8 cellular contexts compared by ENCODE assay signal in the genomic region with DNA sequence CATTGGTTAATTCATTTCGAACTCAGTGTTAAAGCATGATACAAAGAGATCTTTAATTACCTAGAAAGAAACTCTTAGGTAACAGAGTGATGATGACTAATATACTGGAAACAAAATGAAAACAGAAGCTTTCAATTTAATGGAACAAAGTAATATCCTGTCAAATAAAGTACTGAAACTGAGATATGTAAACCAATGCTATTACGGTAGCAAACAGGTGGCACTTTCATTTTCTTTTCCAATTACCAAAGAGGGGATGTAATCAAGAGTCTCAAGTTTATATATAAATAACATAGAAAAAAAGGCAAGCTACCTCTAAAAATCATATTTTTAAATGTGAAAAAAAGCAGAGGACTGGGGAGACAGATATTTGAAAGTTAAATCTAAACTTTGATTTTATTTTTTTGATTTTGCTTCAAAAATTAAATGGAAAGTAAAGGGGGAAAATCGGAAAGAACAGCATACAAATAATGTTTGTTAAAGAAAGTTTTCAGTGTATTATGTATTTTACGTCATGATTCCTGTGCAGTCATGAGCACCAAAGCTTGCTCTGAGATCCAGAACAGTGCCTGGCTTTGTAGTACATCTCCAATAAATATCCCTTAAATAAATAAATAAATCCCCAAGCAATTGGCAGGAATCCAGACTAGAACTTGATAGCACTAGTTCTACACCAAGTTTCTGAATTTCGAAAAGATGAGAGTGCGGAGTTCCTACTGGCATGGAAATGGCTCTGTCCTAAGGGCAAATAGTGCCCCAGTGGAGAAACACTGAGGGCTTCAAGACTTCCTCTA. TPM values are rescaled to one million over a fixed set of nuclear protein-coding genes. Genes with fewer than 3 reads are reported as not detected.
DNase-seq lines count a peak whose midpoint lies in the region; ATAC-seq and FAIRE-seq lines count a peak whose summit lies in the region.

No MANE protein-coding gene starts in this region.

- peak; percentile 43 for DNase-seq in NCI-H2029 treated with DMSO at 0.1 percent for 48 hours (lab: John Stamatoyannopoulos, UW)
- DNase-seq in NCI-H2029 (lab: John Stamatoyannopoulos, UW), result no peak
- peak; percentile 23 for DNase-seq in NCI-H69 (lab: John Stamatoyannopoulos, UW)
- DNase-seq in left colon, result no peak
- no peak for DNase-seq in NCI-H187 treated with DMSO at 0.1 percent for 48 hours (lab: John Stamatoyannopoulos, UW)
- no peak for DNase-seq in HTR-8/SVneo (ENCODE audit: insufficient read length, low spot score)
- DNase-seq in AML-193 (lab: John Stamatoyannopoulos, UW), result no peak

- ATAC-seq in HG02840 (IDR thresholded peaks at IDR 0.05; ENCODE audit: low FRiP score, unreplicated experiment) (peak; percentile 93), left colon (peak; percentile 19)

- FAIRE-seq in HTR-8/SVneo (lab: Jason Lieb, UNC), result no peak

- intact Hi-C loops in left colon (cut with DNase I, micrococcal nuclease), result no loop called here

RNA-seq across cellular contexts. Expression of gene RAPGEF2, which starts 25.0 kb away (rescaled TPM):
- 10 to 100 TPM; 42.6 to 73.1 TPM for total RNA-seq in left colon

Comparison
In these comparisons a context has a peak if more than half of its experiments do, and no peak if none do; other contexts are left out.
1. DNase-seq: peak in NCI-H2029 treated with DMSO at 0.1 percent for 48 hours (single experiment) and NCI-H69 (single experiment); none in NCI-H2029 (single experiment), left colon (0 of 2), NCI-H187 treated with DMSO at 0.1 percent for 48 hours (single experiment), HTR-8/SVneo (single experiment) and AML-193 (0 of 2).